ENCODE assay signal across 19 cellular contexts in the genomic region with DNA sequence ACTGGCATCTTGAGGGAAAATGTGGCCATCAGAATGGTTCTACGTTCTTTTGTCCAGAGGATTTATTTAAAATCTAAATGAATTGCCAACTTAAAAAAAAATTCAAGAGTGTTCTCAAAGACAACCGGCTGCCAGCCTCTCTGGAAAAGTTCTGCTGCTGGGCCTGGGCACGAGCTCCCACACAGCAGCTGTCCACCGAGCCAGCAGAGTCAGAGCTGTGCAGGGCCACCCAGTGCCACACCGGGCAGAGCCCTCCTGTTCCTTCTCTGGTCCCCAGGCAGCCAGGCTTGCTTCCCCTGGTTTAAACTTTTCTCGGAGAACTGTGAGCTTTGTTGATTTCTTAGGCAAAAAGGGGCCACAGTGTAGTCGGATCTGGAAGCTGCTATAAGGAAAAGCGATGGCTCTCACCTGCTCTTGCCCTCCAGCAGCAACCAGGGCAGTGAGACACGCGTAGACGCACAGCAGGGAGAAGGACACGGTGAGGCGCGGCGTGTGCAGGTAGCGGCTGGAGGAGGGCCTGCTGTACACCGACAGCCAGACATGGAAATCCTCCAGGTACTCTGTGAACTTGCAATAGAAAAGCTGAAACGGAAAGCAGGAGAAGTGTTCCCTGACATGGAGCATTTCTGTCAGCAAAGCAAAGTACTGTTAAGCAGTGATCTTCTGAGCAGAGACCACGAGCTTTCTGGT.
DNase-seq lines count a peak whose midpoint lies in the region; ATAC-seq, FAIRE-seq and TF ChIP-seq lines count a peak whose summit lies in the region.
"Had no signal": no experiment of that assay in that cellular context is flagged by ENCODE, and none has a peak within 500 bp of the region (broad histone marks: within the 10 kb centered on the region; RNA-seq: fewer than 3 reads in every experiment).

No MANE protein-coding gene starts in this region.

- H4K8ac ChIP-seq in H1 (ENCODE audit: extremely low read depth, insufficient read depth, low read length) = no peak overlapping the region

- 53% methylated on average over 18 of the region's 19 CpGs for WGBS in HepG2 (ENCODE audit: low lambda C conversion rate)
- 92% methylated on average over 14 of the region's 19 CpGs for WGBS in right lobe of liver (ENCODE audit: insufficient coverage, low coverage, low lambda C conversion rate, missing lambda C conversion rate)
- 91% methylated on average over 19 of the region's 19 CpGs; no CpG with 5 or more reads in 1 of the 2 experiments for WGBS in H1 (ENCODE audit: extremely low coverage in 1 of 2, insufficient coverage in 1 of 2, insufficient read length in 1 of 2, insufficient replicate concordance in 2 of 2, low coverage in 1 of 2, low lambda C conversion rate in 2 of 2, missing lambda C conversion rate in 1 of 2), 2 experiments

- H3K9me3 ChIP-seq in HepG2 (ENCODE audit: low read length) (no peaks in the 10 kb centered on the region), right lobe of liver (no peaks in the 10 kb centered on the region), H1 (ENCODE audit: insufficient read depth in 2 of 2, low read depth in 1 of 2, low read length in 1 of 2) (no peaks in the 10 kb centered on the region)
- no peaks in the 10 kb centered on the region for H3K9me3 ChIP-seq in CD8-positive, alpha-beta memory T cell (ENCODE audit: low read length)

- no peak overlapping the region for H4K91ac ChIP-seq in H1 (replicated peaks; ENCODE audit: insufficient read length, low read length)

- ATAC-seq in HepG2 = 0 out of 3 replicates have a peak, but pooled peaks have one; percentile 27
- no peak for ATAC-seq in right lobe of liver
- no peak for ATAC-seq in HG03520 (IDR thresholded peaks at IDR 0.05; ENCODE audit: unreplicated experiment)
- ATAC-seq: HCT116 had no signal

- intact Hi-C loops in HepG2 (cut with micrococcal nuclease; ENCODE audit: unreplicated experiment) (no loop called here), right lobe of liver (cut with DNase I) (no loop called here)

- no peak overlapping the region for H3K18ac ChIP-seq in H1 (ENCODE audit: extremely low read depth, low read length)

- in situ Hi-C loops in HepG2 (cut with HindIII; ENCODE audit: extremely low pct_ligation_motif_present, low pct_unique_long_range_greater_than_20kb) = loop anchor here (25.0 kb wide), 1 partner anchor 549 kb away; no protein-coding TSS in a partner anchor

- H3K4me1 ChIP-seq in HepG2 (ENCODE audit: insufficient read depth, low read length) = peaks cover 6% of the 10 kb centered on the region; the same call in 1 of the 2 replicates
- H3K4me1 ChIP-seq in right lobe of liver = no peaks in the 10 kb centered on the region
- H3K4me1 ChIP-seq in H1 (replicated peaks in 1 of 4; ENCODE audit: control insufficient read depth in 3 of 4, insufficient read depth in 4 of 4, low read length in 3 of 4) = no peaks in the 10 kb centered on the region
- H3K4me1 ChIP-seq in CD8-positive, alpha-beta memory T cell (ENCODE audit: insufficient read depth, low read length) = no peaks in the 10 kb centered on the region

- H3K56ac ChIP-seq in H1 (replicated peaks; ENCODE audit: insufficient read length, low read depth, low read length) = no peak overlapping the region

- H4K5ac ChIP-seq in H1 (ENCODE audit: insufficient read length, low read depth, low read length) = no peak overlapping the region

- FAIRE-seq in HepG2 (lab: Jason Lieb, UNC) = no peak
- FAIRE-seq in H1 (lab: Jason Lieb, UNC) = no peak
- FAIRE-seq: A204.1, D721Med, GM12892, H54 had no signal

- no peak for TF ChIP-seq EP300 in HepG2 (IDR thresholded peaks at IDR 0.05; ENCODE audit: low read depth in 2 of 2, low read length in 2 of 2)
- no peak for TF ChIP-seq EP300 in HepG2 (CRISPR knock-in tag; IDR thresholded peaks at IDR 0.05; ENCODE audit: borderline replicate concordance)
- no peak for TF ChIP-seq EP300 in H1 (IDR thresholded peaks at IDR 0.05; ENCODE audit: borderline replicate concordance in 1 of 2, low read depth in 2 of 2, low read length in 2 of 2)

- no peak overlapping the region for H2BK20ac ChIP-seq in H1 (ENCODE audit: low read length)

- H3K36me3 Mint-ChIP-seq in osteocyte (ENCODE audit: unreplicated experiment) = no peaks in the 10 kb centered on the region
- no peaks in the 10 kb centered on the region for H3K36me3 Mint-ChIP-seq in CD8-positive, alpha-beta memory T cell
- H3K36me3 Mint-ChIP-seq: CD4-positive, alpha-beta memory T cell; IgD-negative memory B cell had no signal

- H2BK120ac ChIP-seq in H1 (replicated peaks; ENCODE audit: low read depth, low read length) = no peak overlapping the region

- H3K23ac ChIP-seq in H1 (ENCODE audit: insufficient read length) = no peak overlapping the region

- no peaks in the 10 kb centered on the region for H3K4me1 Mint-ChIP-seq in osteocyte (ENCODE audit: unreplicated experiment)
- H3K4me1 Mint-ChIP-seq in CD8-positive, alpha-beta memory T cell = no peaks in the 10 kb centered on the region
- H3K4me1 Mint-ChIP-seq: CD4-positive, alpha-beta memory T cell had no signal

- H3K79me2 ChIP-seq in HepG2 (ENCODE audit: insufficient read depth, low read length) (no peaks in the 10 kb centered on the region), H1 (ENCODE audit: control insufficient read depth in 1 of 2, insufficient read depth in 2 of 2, low read length in 2 of 2) (no peaks in the 10 kb centered on the region)

- no peak for TF ChIP-seq POLR2A in HepG2 (IDR thresholded peaks at IDR 0.05; ENCODE audit: insufficient read depth in 1 of 2, low read depth in 2 of 2, low read length in 2 of 2)
- TF ChIP-seq POLR2A in right lobe of liver (IDR thresholded peaks at IDR 0.05) = no peak
- no peak for TF ChIP-seq POLR2A in H1 (IDR thresholded peaks at IDR 0.05; ENCODE audit: control extremely low read depth in 1 of 2, low read depth in 2 of 2, low read length in 2 of 2)

- H3K4me3 Mint-ChIP-seq in osteocyte (ENCODE audit: unreplicated experiment) = no peak overlapping the region
- H3K4me3 Mint-ChIP-seq in CD8-positive, alpha-beta memory T cell = no peak overlapping the region
- H3K4me3 Mint-ChIP-seq: B cell; CD4-positive, alpha-beta memory T cell had no signal

- no peak overlapping the region for H3K14ac ChIP-seq in H1 (ENCODE audit: insufficient read length)

- no peak overlapping the region for H3K4ac ChIP-seq in H1 (replicated peaks; ENCODE audit: insufficient read length, low read depth, low read length)

- H4K20me1 ChIP-seq in HepG2 (ENCODE audit: insufficient read depth, low read length) (no peaks in the 10 kb centered on the region), H1 (replicated peaks in 1 of 2; ENCODE audit: control insufficient read depth in 1 of 2, insufficient read depth in 2 of 2, low read length in 2 of 2) (peaks cover 0 to 2% of the 10 kb centered on the region in 2 experiments)

- H2BK12ac ChIP-seq in H1 (ENCODE audit: low read depth, low read length) = no peak overlapping the region

- no peak overlapping the region for H3K4me2 ChIP-seq in HepG2 (ENCODE audit: low read depth, low read length)
- H3K4me2 ChIP-seq in H1 (ENCODE audit: insufficient read depth in 1 of 2, low read depth in 2 of 2, low read length in 2 of 2) = no peak overlapping the region

- H3K23me2 ChIP-seq in H1 (ENCODE audit: low read depth, low read length) = no peaks in the 10 kb centered on the region

- DNase-seq in HepG2 (ENCODE audit: low spot score) (no peak), right lobe of liver (no peak), H1 (ENCODE audit: low read depth in 1 of 2, low spot score in 2 of 2) (peak in 1 of 2 experiments; percentile 26), osteocyte (ENCODE audit: extremely low spot score, unreplicated experiment) (peak; percentile 59), RKO (ENCODE audit: low spot score) (no peak)
- no peak for DNase-seq in CD8-positive, alpha-beta memory T cell
- DNase-seq: CD4-positive, alpha-beta memory T cell; COR-L47; DND-41; GDM1 had no signal

- H3K27me3 ChIP-seq in HepG2 (ENCODE audit: control insufficient read depth in 1 of 2, insufficient read depth in 2 of 2, low read length in 2 of 2) = peaks cover 8 to 59% of the 10 kb centered on the region in 2 experiments
- H3K27me3 ChIP-seq in right lobe of liver = no peaks in the 10 kb centered on the region
- H3K27me3 ChIP-seq in H1 (replicated peaks in 1 of 4; ENCODE audit: control insufficient read depth in 3 of 4, extremely low read depth in 1 of 4, insufficient read depth in 3 of 4, low read length in 3 of 4) = no peaks in the 10 kb centered on the region; a peak in 1 of 7 replicates
- no peaks in the 10 kb centered on the region for H3K27me3 ChIP-seq in CD8-positive, alpha-beta memory T cell (ENCODE audit: insufficient read depth, low read length, poor library complexity, severe bottlenecking)

- no peak for TF ChIP-seq RAD21 in HepG2 (CRISPR knock-in tag; IDR thresholded peaks at IDR 0.05)
- TF ChIP-seq RAD21 in H1 (IDR thresholded peaks at IDR 0.05 in 1 of 2, conservative IDR thresholded peaks at IDR 0.05 in 1 of 2; ENCODE audit: low read depth in 2 of 2, low read length in 2 of 2) = no peak

- H3K36me3 ChIP-seq in HepG2 (replicated peaks in 1 of 2; ENCODE audit: control insufficient read depth in 1 of 2, insufficient read depth in 2 of 2, low read length in 2 of 2) (no peaks in the 10 kb centered on the region), right lobe of liver (no peaks in the 10 kb centered on the region), H1 (ENCODE audit: control insufficient read depth in 2 of 4, insufficient read depth in 4 of 4, low read length in 3 of 4) (no peaks in the 10 kb centered on the region)
- H3K36me3 ChIP-seq in CD8-positive, alpha-beta memory T cell (ENCODE audit: insufficient read depth, low read length) = no peaks in the 10 kb centered on the region

- H3K79me1 ChIP-seq in H1 (ENCODE audit: low read depth, low read length) = no peaks in the 10 kb centered on the region

- TF ChIP-seq CTCF in HepG2 (CRISPR knock-in tag; IDR thresholded peaks at IDR 0.05) (no peak), right lobe of liver (IDR thresholded peaks at IDR 0.05) (no peak), H1 (IDR thresholded peaks at IDR 0.05; ENCODE audit: control extremely low read depth in 1 of 3, insufficient read depth in 1 of 3, low read depth in 1 of 3, low read length in 3 of 3) (no peak), osteocyte (IDR thresholded peaks at IDR 0.05) (no peak)

- no peak overlapping the region for H3K27ac ChIP-seq in HepG2 (ENCODE audit: extremely low read length, insufficient read depth, low read length)
- no peak overlapping the region for H3K27ac ChIP-seq in right lobe of liver
- H3K27ac ChIP-seq in H1 (ENCODE audit: low read depth, low read length) = no peak overlapping the region
- H3K27ac ChIP-seq in CD8-positive, alpha-beta memory T cell (ENCODE audit: low read depth, low read length) = no peak overlapping the region
- H3K27ac ChIP-seq: C4-2B had no signal

- H2BK15ac ChIP-seq in H1 (ENCODE audit: low read length) = no peak overlapping the region

- no TSS peak for BruUV-seq in HepG2 (replicated peaks; lab: Mats Ljungman, UMichigan)

- no peak overlapping the region for H2AFZ ChIP-seq in HepG2 (ENCODE audit: low read length)
- no peak overlapping the region for H2AFZ ChIP-seq in H1 (ENCODE audit: low read length)

- peaks cover 5% of the 10 kb centered on the region for H3K27me3 Mint-ChIP-seq in osteocyte (ENCODE audit: unreplicated experiment)
- peaks cover 0 to 2% of the 10 kb centered on the region in 2 donors for H3K27me3 Mint-ChIP-seq in CD8-positive, alpha-beta memory T cell
- H3K27me3 Mint-ChIP-seq: CD4-positive, alpha-beta memory T cell had no signal

- H3K27ac Mint-ChIP-seq in osteocyte (ENCODE audit: unreplicated experiment) = no peak overlapping the region
- H3K27ac Mint-ChIP-seq in CD8-positive, alpha-beta memory T cell = no peak overlapping the region
- H3K27ac Mint-ChIP-seq: B cell; CD4-positive, alpha-beta memory T cell; IgD-negative memory B cell had no signal

- POLR2A ChIA-PET in HepG2 (lab: Yijun Ruan, JAX) (no interaction called here), H1 (lab: Charles Lee; ENCODE audit: partially characterized antibody) (no interaction called here)
- POLR2A ChIA-PET in CD8-positive, alpha-beta memory T cell (lab: Charles Lee) = no interaction called here

- CTCF ChIA-PET in HepG2 (lab: Yijun Ruan, JAX; ENCODE audit: low intra/inter-chr PET ratio, low total read pairs) (no interaction called here), H1 (lab: Charles Lee; ENCODE audit: partially characterized antibody) (interaction anchor here (1.0 to 3.0 kb wide), 6 partner anchors 11 to 573 kb away, joined by 3 to 11 read pairs (median 3); no protein-coding TSS in a partner anchor)
- CTCF ChIA-PET in CD8-positive, alpha-beta memory T cell (lab: Charles Lee) = no interaction called here

- H3K9me3 Mint-ChIP-seq in osteocyte (ENCODE audit: unreplicated experiment) = no peaks in the 10 kb centered on the region
- no peaks in the 10 kb centered on the region for H3K9me3 Mint-ChIP-seq in CD8-positive, alpha-beta memory T cell
- H3K9me3 Mint-ChIP-seq: CD4-positive, alpha-beta memory T cell; IgD-negative memory B cell had no signal

- H3K9ac ChIP-seq in HepG2 (ENCODE audit: insufficient read depth, low read depth, low read length) (no peak overlapping the region), H1 (replicated peaks in 1 of 4; ENCODE audit: extremely low read depth in 1 of 4, low read depth in 3 of 4, low read length in 3 of 4) (no peak overlapping the region)

- H2AK5ac ChIP-seq in H1 (ENCODE audit: low read depth, low read length) = no peak overlapping the region

- H2BK5ac ChIP-seq in H1 (ENCODE audit: low read depth, low read length) = peak overlapping the region; percentile 55; the same call in 1 of the 2 replicates

- no peak overlapping the region for H3K4me3 ChIP-seq in HepG2 (replicated peaks in 1 of 3; ENCODE audit: insufficient read depth in 1 of 3, low read depth in 2 of 3, low read length in 3 of 3)
- H3K4me3 ChIP-seq in right lobe of liver = no peak overlapping the region
- H3K4me3 ChIP-seq in H1 (ENCODE audit: extremely low read depth in 1 of 4, insufficient read depth in 2 of 4, low read depth in 3 of 4, low read length in 4 of 4) = no peak overlapping the region
- H3K4me3 ChIP-seq in CD8-positive, alpha-beta memory T cell (ENCODE audit: low read length) = no peak overlapping the region
